Comparison of ENCODE assay signal across 25 cellular contexts in genomic region chr4:134700251-134700650, GRCh38.
"Had no signal": no experiment of that assay in that cellular context is flagged by ENCODE, and none has a peak within 500 bp of the region (broad histone marks: within the 10 kb centered on the region; RNA-seq: fewer than 3 reads in every experiment).

No MANE protein-coding gene starts in this region.

- DNase-seq: islet precursor cell; left ventricle myocardium inferior; midbrain; mucosa of descending colon; naive thymus-derived CD4-positive, alpha-beta T cell; ovary; posterior cingulate gyrus; retina; right cardiac atrium; sigmoid colon; stimulated activated CD4-positive, alpha-beta T cell treated with anti-CD3 and anti-CD28 coated beads, Interleukin-1b, Interleukin-23, amount 100 ng/mL, for 48 hours; stimulated activated CD4-positive, alpha-beta T cell treated with anti-CD3 and anti-CD28 coated beads, Interleukin-2, amount 100 ng/mL, for 48 hours; stimulated activated CD4-positive, alpha-beta T cell treated with anti-CD3 and anti-CD28 coated beads, Interleukin-4, amount 100 ng/mL, for 4 hours; stimulated activated CD8-positive, alpha-beta memory T cell treated with anti-CD3 and anti-CD28 coated beads, Interleukin-4, amount 100 ng/mL, for 48 hours; stimulated activated naive CD4-positive, alpha-beta T cell treated with Interleukin-2 at 50 U/mL for 16 hours; stimulated activated naive CD8-positive, alpha-beta T cell treated with anti-CD3 and anti-CD28 coated beads, Interleukin-15, amount 100 ng/mL, for 72 hours; substantia nigra; uterus had no signal

- H2AFZ ChIP-seq: hepatocyte had no signal

- H3K4me2 ChIP-seq: hepatocyte, smooth muscle cell had no signal

- H3K27ac ChIP-seq: hepatocyte, left ventricle myocardium inferior, ovary, prostate gland, sigmoid colon, tibial nerve, uterus had no signal

- H3K36me3 ChIP-seq: left ventricle myocardium inferior, ovary, prostate gland, sigmoid colon, tibial nerve, uterus had no signal

- ATAC-seq: mucosa of descending colon; naive thymus-derived CD4-positive, alpha-beta T cell; natural killer cell treated with Interleukin-12 subunit alpha and Interleukin-12 subunit beta and Interleukin-15 and Interleukin-18, amount 100 ng/mL, for 72 hours; right cardiac atrium; stimulated activated memory B cell treated with anti-CD40 and anti-IgM and Interleukin-4, amounts not matched to agents 10 μg/mL and 1 μg/mL and 100 μg/mL, for 72 hours; stimulated activated naive CD8-positive, alpha-beta T cell treated with anti-CD3 and anti-CD28 coated beads, Interleukin-15, amount 100 ng/mL, for 72 hours had no signal

- H3K9me3 ChIP-seq: mucosa of descending colon, ovary, prostate gland, uterus had no signal

- H3K4me1 ChIP-seq: left ventricle myocardium inferior, prostate gland, sigmoid colon, tibial nerve, uterus had no signal

- H3K4me3 ChIP-seq: hepatocyte, left ventricle myocardium inferior, lung, mucosa of descending colon, ovary, prostate gland, sigmoid colon, smooth muscle cell, tibial nerve, uterus had no signal

- H3K79me2 ChIP-seq: hepatocyte had no signal

- H3K27me3 ChIP-seq: hepatocyte, ovary, sigmoid colon, tibial nerve, uterus had no signal
